In the genomic region with DNA sequence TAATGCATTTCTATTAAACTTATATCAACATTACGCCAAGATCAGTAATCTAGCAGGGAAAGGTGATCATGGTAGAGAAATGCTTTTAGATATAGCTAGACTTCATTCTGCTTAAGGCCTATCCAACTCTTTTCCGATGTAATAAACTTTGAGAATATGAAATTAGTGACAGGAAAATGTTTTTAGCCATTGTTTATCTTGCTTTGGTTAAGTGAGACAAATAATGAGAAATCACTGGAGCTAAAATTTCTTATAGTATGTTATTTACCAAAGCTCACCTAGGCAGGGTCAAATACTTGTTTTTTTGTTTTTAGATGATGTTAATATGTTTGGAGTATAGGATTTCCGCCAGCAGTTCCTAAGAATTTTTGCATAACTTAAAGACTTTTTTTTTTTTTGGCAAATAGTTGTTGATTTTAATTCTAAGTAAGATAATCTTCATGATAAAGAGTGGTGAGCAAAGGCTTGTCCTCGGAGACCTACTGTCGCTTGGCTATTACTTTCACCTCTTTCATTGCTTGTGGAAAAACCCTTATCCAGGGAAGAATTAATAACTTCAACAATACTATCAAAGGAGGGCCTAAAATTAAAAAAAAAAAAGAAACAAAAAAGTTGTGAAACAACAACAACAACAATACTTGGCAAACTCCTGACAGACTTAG, we compare ENCODE assay signal across 24 cellular contexts.
DNase-seq lines count a peak whose midpoint lies in the region; ATAC-seq and TF ChIP-seq lines count a peak whose summit lies in the region.
"Had no signal": no experiment of that assay in that cellular context is flagged by ENCODE, and none has a peak within 500 bp of the region (broad histone marks: within the 10 kb centered on the region; RNA-seq: fewer than 3 reads in every experiment).

No MANE protein-coding gene starts in this region.

- peaks cover 23% of the 10 kb centered on the region for H3K4me1 ChIP-seq in Loucy (ENCODE audit: insufficient read depth, low read length, poor library complexity, severe bottlenecking)
- H3K4me1 ChIP-seq: BLaER1 treated with 17β-estradiol and CSF1 and Interleukin-3, amounts not matched to agents 10 nM and 100 nM; SJCRH30 had no signal

- H3K36me3 Mint-ChIP-seq in endothelial cell (ENCODE audit: low read depth, unreplicated experiment) (peaks cover 24% of the 10 kb centered on the region), nephron (ENCODE audit: low read depth) (peaks cover 69% of the 10 kb centered on the region)
- no peaks in the 10 kb centered on the region for H3K36me3 Mint-ChIP-seq in stimulated activated memory B cell treated with anti-CD40 and anti-IgM and Interleukin-4, amounts not matched to agents 10 μg/mL and 1 μg/mL and 100 μg/mL, for 72 hours

- H3K4me1 Mint-ChIP-seq in endothelial cell (ENCODE audit: unreplicated experiment) = peaks cover 20% of the 10 kb centered on the region
- H3K4me1 Mint-ChIP-seq in nephron = peaks cover 26% of the 10 kb centered on the region
- no peaks in the 10 kb centered on the region for H3K4me1 Mint-ChIP-seq in stimulated activated memory B cell treated with anti-CD40 and anti-IgM and Interleukin-4, amounts not matched to agents 10 μg/mL and 1 μg/mL and 100 μg/mL, for 72 hours

- peak overlapping the region; percentile 38 for H3K4me2 ChIP-seq in Loucy (ENCODE audit: low read depth, low read length, poor library complexity, severe bottlenecking)
- H3K4me2 ChIP-seq: BLaER1 treated with 17β-estradiol and CSF1 and Interleukin-3, amounts not matched to agents 10 nM and 100 nM; PC-9 had no signal

- H3K27me3 Mint-ChIP-seq in endothelial cell (ENCODE audit: unreplicated experiment) (no peaks in the 10 kb centered on the region), nephron (ENCODE audit: low read depth) (no peaks in the 10 kb centered on the region)
- H3K27me3 Mint-ChIP-seq in stimulated activated memory B cell treated with anti-CD40 and anti-IgM and Interleukin-4, amounts not matched to agents 10 μg/mL and 1 μg/mL and 100 μg/mL, for 72 hours = no peaks in the 10 kb centered on the region
- H3K27me3 Mint-ChIP-seq: CD4-positive, alpha-beta T cell had no signal

- H3K27ac Mint-ChIP-seq in endothelial cell (ENCODE audit: unreplicated experiment) (peak overlapping the region; percentile 50), nephron (peak overlapping the region; percentile 27 to 78 (median 76))
- no peak overlapping the region for H3K27ac Mint-ChIP-seq in stimulated activated memory B cell treated with anti-CD40 and anti-IgM and Interleukin-4, amounts not matched to agents 10 μg/mL and 1 μg/mL and 100 μg/mL, for 72 hours
- H3K27ac Mint-ChIP-seq: CD4-positive, alpha-beta T cell had no signal

- H3K9me3 ChIP-seq in Loucy (ENCODE audit: insufficient read depth, low read depth, low read length) = no peaks in the 10 kb centered on the region
- H3K9me3 ChIP-seq: SJCRH30 had no signal

- no peak overlapping the region for H2AFZ ChIP-seq in Loucy (ENCODE audit: low read length)
- H2AFZ ChIP-seq: PC-9 had no signal

- H3K9me3 Mint-ChIP-seq in endothelial cell (ENCODE audit: unreplicated experiment) (no peaks in the 10 kb centered on the region), nephron (peaks cover 18% of the 10 kb centered on the region)
- peaks cover 6% of the 10 kb centered on the region for H3K9me3 Mint-ChIP-seq in stimulated activated memory B cell treated with anti-CD40 and anti-IgM and Interleukin-4, amounts not matched to agents 10 μg/mL and 1 μg/mL and 100 μg/mL, for 72 hours

- ATAC-seq in stimulated activated memory B cell treated with anti-CD40 and anti-IgM and Interleukin-4, amounts not matched to agents 10 μg/mL and 1 μg/mL and 100 μg/mL, for 72 hours = no peak
- ATAC-seq: Right ventricle myocardium inferior, SK-N-SH treated with all-trans-retinoic acid at 6 μM for 48 hours had no signal

- H3K27me3 ChIP-seq in H7 (ENCODE audit: control insufficient read depth, insufficient read depth, low read length) (no peaks in the 10 kb centered on the region), Loucy (ENCODE audit: insufficient read depth, low read length, poor library complexity, severe bottlenecking) (no peaks in the 10 kb centered on the region)
- H3K27me3 ChIP-seq: BLaER1 treated with 17β-estradiol and CSF1 and Interleukin-3, amounts not matched to agents 10 nM and 100 nM; SJCRH30 had no signal

- 0 out of 2 replicates have a peak, but pooled peaks cover 3% of the 10 kb centered on the region for H3F3A ChIP-seq in Loucy (ENCODE audit: low read depth)

- H3K36me3 ChIP-seq in H7 (replicated peaks; ENCODE audit: control insufficient read depth, insufficient read depth, low read length) (peaks cover 6% of the 10 kb centered on the region), Loucy (ENCODE audit: insufficient read depth, low read length) (peaks cover 70% of the 10 kb centered on the region)
- H3K36me3 ChIP-seq: BLaER1 treated with 17β-estradiol and CSF1 and Interleukin-3, amounts not matched to agents 10 nM and 100 nM; SJCRH30 had no signal

- no peak overlapping the region for H3K9ac ChIP-seq in Loucy (ENCODE audit: low read depth, low read length, poor library complexity, severe bottlenecking)
- H3K9ac ChIP-seq: BLaER1 treated with 17β-estradiol and CSF1 and Interleukin-3, amounts not matched to agents 10 nM and 100 nM had no signal

- TF ChIP-seq CTCF in Loucy (conservative IDR thresholded peaks at IDR 0.05; ENCODE audit: low read length) (no peak), endothelial cell (IDR thresholded peaks at IDR 0.05; ENCODE audit: unreplicated experiment) (no peak), nephron (IDR thresholded peaks at IDR 0.05; ENCODE audit: unreplicated experiment in 3 of 3) (no peak)

- H3K9me2 ChIP-seq in Loucy (replicated peaks; ENCODE audit: low read depth, low read length) = no peaks in the 10 kb centered on the region

- H3K4me3 ChIP-seq in H7 (ENCODE audit: insufficient read depth, low read depth, low read length) (no peak overlapping the region), Loucy (ENCODE audit: low read length, poor library complexity, severe bottlenecking) (peak overlapping the region; percentile 19)
- H3K4me3 ChIP-seq: BLaER1 treated with 17β-estradiol and CSF1 and Interleukin-3, amounts not matched to agents 10 nM and 100 nM; PC-9; SJCRH30 had no signal

- DNase-seq in H7 = peak; percentile 36
- no peak for DNase-seq in endothelial cell (ENCODE audit: low spot score)
- no peak for DNase-seq in cerebellar nuclear complex (lab: John Stamatoyannopoulos, UW)
- DNase-seq in HT-29 (ENCODE audit: low spot score) = no peak
- no peak for DNase-seq in inferior parietal cortex (ENCODE audit: extremely low spot score)
- DNase-seq: CD4-positive, alpha-beta T cell; COR-L47; GDM1; HCEC 1CT; NCI-H1092; NCI-H1417 treated with DMSO at 0.1 percent for 48 hours; NCI-H1694 treated with DMSO at 0.1 percent for 48 hours; NCI-H2171 treated with DMSO at 0.1 percent for 48 hours; NCI-H524; NCI-H774; NK-92 treated with Interleukin-12 subunit alpha and Interleukin-12 subunit beta, amount 100 ng/mL, for 24 hours; PC-9; SJCRH30 had no signal

- H3K4me3 Mint-ChIP-seq in endothelial cell (ENCODE audit: unreplicated experiment) (no peak overlapping the region), nephron (no peak overlapping the region)
- H3K4me3 Mint-ChIP-seq in stimulated activated memory B cell treated with anti-CD40 and anti-IgM and Interleukin-4, amounts not matched to agents 10 μg/mL and 1 μg/mL and 100 μg/mL, for 72 hours = no peak overlapping the region
- H3K4me3 Mint-ChIP-seq: CD4-positive, alpha-beta T cell had no signal

- peaks cover 100% of the 10 kb centered on the region for H3K79me2 ChIP-seq in Loucy (ENCODE audit: insufficient read depth, low read length)

- H4K20me1 ChIP-seq in Loucy (ENCODE audit: insufficient read depth, low read length, poor library complexity, severe bottlenecking) = peaks cover 96% of the 10 kb centered on the region
- H4K20me1 ChIP-seq: BLaER1 treated with 17β-estradiol and CSF1 and Interleukin-3, amounts not matched to agents 10 nM and 100 nM had no signal
